2 cellular contexts compared by ENCODE assay signal in the genomic region with DNA sequence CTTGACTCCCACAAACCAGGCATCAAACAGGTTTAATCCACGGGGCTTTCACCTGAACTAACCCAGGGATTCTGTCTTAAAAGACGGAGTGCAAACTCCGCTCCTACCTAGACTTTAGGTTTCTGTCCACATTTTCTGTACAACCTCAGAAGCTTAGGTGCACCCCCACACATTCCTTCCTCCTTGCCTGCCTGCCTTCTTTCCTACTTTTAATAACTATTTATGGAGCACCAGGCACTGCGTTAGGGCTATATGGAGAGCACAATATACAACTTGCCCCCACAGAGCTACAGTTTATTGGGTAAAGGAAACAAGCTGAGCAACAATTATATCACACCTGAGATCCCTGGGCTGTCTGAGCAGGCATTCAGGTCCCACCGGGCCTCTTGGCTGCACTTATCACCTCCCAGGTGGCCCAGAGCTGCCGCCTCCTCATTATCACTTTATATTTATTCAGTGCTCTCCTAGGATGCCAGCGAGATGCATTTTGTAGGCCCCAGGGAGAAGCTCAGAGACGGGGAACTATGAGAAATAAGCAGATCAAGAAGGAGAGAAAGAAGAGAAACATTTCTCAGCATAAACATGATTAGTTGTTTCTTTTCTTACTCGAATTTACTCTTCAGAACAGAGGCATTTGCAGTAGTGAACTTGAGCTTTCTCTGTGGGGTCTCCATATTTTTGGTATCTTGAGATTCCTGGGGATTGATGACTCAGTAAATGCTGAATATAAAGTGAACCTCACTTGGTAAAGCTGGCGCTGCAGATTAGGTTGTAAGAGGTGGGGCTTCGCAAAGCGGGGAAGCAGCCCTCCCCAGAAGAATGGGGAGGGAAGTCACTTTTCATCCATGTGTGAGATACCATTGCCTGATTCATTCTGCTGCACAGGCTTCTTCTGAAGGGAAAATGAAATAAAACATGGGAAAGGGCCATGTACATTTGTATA.
TF ChIP-seq lines count a peak whose summit lies in the region.

No MANE protein-coding gene starts in this region.

TF ChIP-seq in GM23338, 12 proteins besides CTCF, POLR2A, EP300 and RAD21 (continued from another document):
- no peak for TF ChIP-seq REST (IDR thresholded peaks at IDR 0.05; ENCODE audit: unreplicated experiment)
- TF ChIP-seq STAT1 (IDR thresholded peaks at IDR 0.05; ENCODE audit: unreplicated experiment): no peak
- no peak for TF ChIP-seq POLR2AphosphoS5 (IDR thresholded peaks at IDR 0.05; ENCODE audit: low read depth)
- no peak for TF ChIP-seq EZH2 (IDR thresholded peaks at IDR 0.05; ENCODE audit: low read depth, unreplicated experiment)
- TF ChIP-seq JUNB (IDR thresholded peaks at IDR 0.05; ENCODE audit: unreplicated experiment): no peak
- TF ChIP-seq ZNF331 (CRISPR knock-in tag; IDR thresholded peaks at IDR 0.05; ENCODE audit: low read depth): no peak
- TF ChIP-seq, protein P1, sequence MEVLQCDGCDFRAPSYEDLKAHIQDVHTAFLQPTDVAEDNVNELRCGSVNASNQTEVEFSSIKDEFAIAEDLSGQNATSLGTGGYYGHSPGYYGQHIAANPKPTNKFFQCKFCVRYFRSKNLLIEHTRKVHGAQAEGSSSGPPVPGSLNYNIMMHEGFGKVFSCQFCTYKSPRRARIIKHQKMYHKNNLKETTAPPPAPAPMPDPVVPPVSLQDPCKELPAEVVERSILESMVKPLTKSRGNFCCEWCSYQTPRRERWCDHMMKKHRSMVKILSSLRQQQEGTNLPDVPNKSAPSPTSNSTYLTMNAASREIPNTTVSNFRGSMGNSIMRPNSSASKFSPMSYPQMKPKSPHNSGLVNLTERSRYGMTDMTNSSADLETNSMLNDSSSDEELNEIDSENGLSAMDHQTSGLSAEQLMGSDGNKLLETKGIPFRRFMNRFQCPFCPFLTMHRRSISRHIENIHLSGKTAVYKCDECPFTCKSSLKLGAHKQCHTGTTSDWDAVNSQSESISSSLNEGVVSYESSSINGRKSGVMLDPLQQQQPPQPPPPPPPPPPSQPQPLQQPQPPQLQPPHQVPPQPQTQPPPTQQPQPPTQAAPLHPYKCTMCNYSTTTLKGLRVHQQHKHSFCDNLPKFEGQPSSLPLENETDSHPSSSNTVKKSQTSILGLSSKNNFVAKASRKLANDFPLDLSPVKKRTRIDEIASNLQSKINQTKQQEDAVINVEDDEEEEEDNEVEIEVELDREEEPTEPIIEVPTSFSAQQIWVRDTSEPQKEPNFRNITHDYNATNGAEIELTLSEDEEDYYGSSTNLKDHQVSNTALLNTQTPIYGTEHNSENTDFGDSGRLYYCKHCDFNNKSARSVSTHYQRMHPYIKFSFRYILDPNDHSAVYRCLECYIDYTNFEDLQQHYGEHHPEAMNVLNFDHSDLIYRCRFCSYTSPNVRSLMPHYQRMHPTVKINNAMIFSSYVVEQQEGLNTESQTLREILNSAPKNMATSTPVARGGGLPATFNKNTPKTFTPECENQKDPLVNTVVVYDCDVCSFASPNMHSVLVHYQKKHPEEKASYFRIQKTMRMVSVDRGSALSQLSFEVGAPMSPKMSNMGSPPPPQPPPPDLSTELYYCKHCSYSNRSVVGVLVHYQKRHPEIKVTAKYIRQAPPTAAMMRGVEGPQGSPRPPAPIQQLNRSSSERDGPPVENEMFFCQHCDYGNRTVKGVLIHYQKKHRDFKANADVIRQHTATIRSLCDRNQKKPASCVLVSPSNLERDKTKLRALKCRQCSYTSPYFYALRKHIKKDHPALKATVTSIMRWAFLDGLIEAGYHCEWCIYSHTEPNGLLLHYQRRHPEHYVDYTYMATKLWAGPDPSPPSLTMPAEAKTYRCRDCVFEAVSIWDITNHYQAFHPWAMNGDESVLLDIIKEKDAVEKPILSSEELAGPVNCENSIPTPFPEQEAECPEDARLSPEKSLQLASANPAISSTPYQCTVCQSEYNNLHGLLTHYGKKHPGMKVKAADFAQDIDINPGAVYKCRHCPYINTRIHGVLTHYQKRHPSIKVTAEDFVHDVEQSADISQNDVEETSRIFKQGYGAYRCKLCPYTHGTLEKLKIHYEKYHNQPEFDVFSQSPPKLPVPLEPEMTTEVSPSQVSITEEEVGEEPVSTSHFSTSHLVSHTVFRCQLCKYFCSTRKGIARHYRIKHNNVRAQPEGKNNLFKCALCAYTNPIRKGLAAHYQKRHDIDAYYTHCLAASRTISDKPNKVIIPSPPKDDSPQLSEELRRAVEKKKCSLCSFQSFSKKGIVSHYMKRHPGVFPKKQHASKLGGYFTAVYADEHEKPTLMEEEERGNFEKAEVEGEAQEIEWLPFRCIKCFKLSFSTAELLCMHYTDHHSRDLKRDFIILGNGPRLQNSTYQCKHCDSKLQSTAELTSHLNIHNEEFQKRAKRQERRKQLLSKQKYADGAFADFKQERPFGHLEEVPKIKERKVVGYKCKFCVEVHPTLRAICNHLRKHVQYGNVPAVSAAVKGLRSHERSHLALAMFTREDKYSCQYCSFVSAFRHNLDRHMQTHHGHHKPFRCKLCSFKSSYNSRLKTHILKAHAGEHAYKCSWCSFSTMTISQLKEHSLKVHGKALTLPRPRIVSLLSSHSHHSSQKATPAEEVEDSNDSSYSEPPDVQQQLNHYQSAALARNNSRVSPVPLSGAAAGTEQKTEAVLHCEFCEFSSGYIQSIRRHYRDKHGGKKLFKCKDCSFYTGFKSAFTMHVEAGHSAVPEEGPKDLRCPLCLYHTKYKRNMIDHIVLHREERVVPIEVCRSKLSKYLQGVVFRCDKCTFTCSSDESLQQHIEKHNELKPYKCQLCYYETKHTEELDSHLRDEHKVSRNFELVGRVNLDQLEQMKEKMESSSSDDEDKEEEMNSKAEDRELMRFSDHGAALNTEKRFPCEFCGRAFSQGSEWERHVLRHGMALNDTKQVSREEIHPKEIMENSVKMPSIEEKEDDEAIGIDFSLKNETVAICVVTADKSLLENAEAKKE (CRISPR knock-in tag; IDR thresholded peaks at IDR 0.05): no peak

TF ChIP-seq in HepG2, 621 proteins besides CTCF, POLR2A, EP300 and RAD21 (continued from another document):
- TF ChIP-seq ZNF317 (CRISPR knock-in tag; IDR thresholded peaks at IDR 0.05) (no peak), GTF3A (CRISPR knock-in tag; conservative IDR thresholded peaks at IDR 0.05) (no peak), KDM1A (CRISPR knock-in tag; IDR thresholded peaks at IDR 0.05) (no peak), CHCHD3 (CRISPR knock-in tag; IDR thresholded peaks at IDR 0.05) (no peak), SRSF4 (IDR thresholded peaks at IDR 0.05; ENCODE audit: low read depth, low read length, poor library complexity, severe bottlenecking) (no peak), MTF2 (CRISPR knock-in tag; IDR thresholded peaks at IDR 0.05; ENCODE audit: borderline replicate concordance) (no peak), NCOA2 (CRISPR knock-in tag; IDR thresholded peaks at IDR 0.05) (no peak), CCAR2 (optimal IDR thresholded peaks at IDR 0.05; ENCODE audit: low read depth, low read length) (no peak), NFE2 (CRISPR knock-in tag; IDR thresholded peaks at IDR 0.05) (no peak), ZNF83 (CRISPR knock-in tag; IDR thresholded peaks at IDR 0.05; ENCODE audit: borderline replicate concordance) (no peak)
- TF ChIP-seq, protein P2, sequence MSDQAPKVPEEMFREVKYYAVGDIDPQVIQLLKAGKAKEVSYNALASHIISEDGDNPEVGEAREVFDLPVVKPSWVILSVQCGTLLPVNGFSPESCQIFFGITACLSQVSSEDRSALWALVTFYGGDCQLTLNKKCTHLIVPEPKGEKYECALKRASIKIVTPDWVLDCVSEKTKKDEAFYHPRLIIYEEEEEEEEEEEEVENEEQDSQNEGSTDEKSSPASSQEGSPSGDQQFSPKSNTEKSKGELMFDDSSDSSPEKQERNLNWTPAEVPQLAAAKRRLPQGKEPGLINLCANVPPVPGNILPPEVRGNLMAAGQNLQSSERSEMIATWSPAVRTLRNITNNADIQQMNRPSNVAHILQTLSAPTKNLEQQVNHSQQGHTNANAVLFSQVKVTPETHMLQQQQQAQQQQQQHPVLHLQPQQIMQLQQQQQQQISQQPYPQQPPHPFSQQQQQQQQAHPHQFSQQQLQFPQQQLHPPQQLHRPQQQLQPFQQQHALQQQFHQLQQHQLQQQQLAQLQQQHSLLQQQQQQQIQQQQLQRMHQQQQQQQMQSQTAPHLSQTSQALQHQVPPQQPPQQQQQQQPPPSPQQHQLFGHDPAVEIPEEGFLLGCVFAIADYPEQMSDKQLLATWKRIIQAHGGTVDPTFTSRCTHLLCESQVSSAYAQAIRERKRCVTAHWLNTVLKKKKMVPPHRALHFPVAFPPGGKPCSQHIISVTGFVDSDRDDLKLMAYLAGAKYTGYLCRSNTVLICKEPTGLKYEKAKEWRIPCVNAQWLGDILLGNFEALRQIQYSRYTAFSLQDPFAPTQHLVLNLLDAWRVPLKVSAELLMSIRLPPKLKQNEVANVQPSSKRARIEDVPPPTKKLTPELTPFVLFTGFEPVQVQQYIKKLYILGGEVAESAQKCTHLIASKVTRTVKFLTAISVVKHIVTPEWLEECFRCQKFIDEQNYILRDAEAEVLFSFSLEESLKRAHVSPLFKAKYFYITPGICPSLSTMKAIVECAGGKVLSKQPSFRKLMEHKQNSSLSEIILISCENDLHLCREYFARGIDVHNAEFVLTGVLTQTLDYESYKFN (CRISPR knock-in tag; conservative IDR thresholded peaks at IDR 0.05): no peak
- TF ChIP-seq, protein P3, sequence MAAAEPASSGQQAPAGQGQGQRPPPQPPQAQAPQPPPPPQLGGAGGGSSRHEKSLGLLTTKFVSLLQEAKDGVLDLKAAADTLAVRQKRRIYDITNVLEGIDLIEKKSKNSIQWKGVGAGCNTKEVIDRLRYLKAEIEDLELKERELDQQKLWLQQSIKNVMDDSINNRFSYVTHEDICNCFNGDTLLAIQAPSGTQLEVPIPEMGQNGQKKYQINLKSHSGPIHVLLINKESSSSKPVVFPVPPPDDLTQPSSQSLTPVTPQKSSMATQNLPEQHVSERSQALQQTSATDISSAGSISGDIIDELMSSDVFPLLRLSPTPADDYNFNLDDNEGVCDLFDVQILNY (CRISPR knock-in tag; conservative IDR thresholded peaks at IDR 0.05): no peak
- TF ChIP-seq, protein P4, sequence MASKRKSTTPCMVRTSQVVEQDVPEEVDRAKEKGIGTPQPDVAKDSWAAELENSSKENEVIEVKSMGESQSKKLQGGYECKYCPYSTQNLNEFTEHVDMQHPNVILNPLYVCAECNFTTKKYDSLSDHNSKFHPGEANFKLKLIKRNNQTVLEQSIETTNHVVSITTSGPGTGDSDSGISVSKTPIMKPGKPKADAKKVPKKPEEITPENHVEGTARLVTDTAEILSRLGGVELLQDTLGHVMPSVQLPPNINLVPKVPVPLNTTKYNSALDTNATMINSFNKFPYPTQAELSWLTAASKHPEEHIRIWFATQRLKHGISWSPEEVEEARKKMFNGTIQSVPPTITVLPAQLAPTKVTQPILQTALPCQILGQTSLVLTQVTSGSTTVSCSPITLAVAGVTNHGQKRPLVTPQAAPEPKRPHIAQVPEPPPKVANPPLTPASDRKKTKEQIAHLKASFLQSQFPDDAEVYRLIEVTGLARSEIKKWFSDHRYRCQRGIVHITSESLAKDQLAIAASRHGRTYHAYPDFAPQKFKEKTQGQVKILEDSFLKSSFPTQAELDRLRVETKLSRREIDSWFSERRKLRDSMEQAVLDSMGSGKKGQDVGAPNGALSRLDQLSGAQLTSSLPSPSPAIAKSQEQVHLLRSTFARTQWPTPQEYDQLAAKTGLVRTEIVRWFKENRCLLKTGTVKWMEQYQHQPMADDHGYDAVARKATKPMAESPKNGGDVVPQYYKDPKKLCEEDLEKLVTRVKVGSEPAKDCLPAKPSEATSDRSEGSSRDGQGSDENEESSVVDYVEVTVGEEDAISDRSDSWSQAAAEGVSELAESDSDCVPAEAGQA (IDR thresholded peaks at IDR 0.05; ENCODE audit: low read depth): no peak
- TF ChIP-seq, protein P4 (CRISPR knock-in tag; IDR thresholded peaks at IDR 0.05; ENCODE audit: borderline replicate concordance): no peak
